8 cellular contexts compared by ENCODE assay signal in the genomic region with DNA sequence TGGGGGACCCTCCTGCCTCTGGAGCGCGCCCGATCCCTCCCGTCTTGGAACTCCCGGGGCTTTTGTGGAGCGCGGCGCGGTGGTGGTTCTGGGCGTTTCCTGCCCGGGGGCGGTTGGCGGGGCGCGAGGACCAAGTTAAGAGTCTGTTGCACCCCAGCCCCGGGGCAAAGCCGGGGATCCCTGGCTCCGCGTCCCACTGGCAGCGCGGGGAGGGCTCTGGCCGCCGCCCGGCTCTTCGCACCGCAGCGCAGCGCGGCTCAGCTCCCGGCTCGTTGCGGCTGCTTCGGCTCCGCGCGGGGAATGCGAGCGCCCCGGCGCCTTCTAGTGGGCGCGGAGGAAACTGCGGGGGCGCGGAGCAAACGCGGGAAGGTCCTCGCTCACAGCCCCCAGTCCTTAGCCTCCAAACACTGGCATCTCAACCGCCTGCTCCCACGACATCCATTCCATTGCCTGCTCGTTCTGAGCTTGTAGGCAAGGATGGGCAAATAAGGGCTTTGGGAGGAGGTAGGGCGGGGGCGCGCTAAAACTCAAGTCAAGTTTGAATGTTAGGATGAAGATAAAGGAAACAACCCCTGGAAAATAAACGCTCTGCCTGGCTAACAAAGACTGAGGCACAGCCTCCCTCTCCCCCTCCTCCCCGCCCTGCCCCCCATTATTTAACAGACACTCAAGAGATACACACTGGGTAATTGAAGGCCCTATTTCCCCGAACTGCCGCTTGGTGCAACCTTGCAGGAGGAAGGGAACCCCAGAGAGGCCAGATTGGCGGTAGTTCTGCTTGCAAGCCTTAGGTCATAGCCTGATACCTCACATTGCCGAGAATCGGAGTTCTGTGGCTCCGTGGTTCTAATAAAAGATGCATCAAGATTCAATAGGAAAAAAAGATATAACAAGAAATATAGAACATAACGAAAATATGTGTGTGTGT. TPM values are rescaled to one million over a fixed set of nuclear protein-coding genes. Genes with fewer than 3 reads are reported as not detected.
DNase-seq lines count a peak whose midpoint lies in the region; ATAC-seq and TF ChIP-seq lines count a peak whose summit lies in the region.

A gene (minus strand): TSS at position 304 of the 928 bp plus-strand sequence. CDS start 1,069 bp downstream, outside the sequence.

- H3K36me3 ChIP-seq in MG63 = no peaks in the 10 kb centered on the region
- H3K36me3 ChIP-seq in heart right ventricle = no peaks in the 10 kb centered on the region

- H3K9me3 Mint-ChIP-seq in activated naive CD8-positive, alpha-beta T cell treated with anti-CD3 and anti-CD28 coated beads, Interleukin-2, amount 10 ng/mL, durations not matched to agents 7 days and 5 days = no peaks in the 10 kb centered on the region

- H3K27me3 Mint-ChIP-seq in activated naive CD8-positive, alpha-beta T cell treated with anti-CD3 and anti-CD28 coated beads, Interleukin-2, amount 10 ng/mL, durations not matched to agents 7 days and 5 days = peaks cover 58% of the 10 kb centered on the region

- H3K4me1 Mint-ChIP-seq in activated naive CD8-positive, alpha-beta T cell treated with anti-CD3 and anti-CD28 coated beads, Interleukin-2, amount 10 ng/mL, durations not matched to agents 7 days and 5 days = peaks cover 7% of the 10 kb centered on the region

- POLR2A ChIA-PET in activated naive CD8-positive, alpha-beta T cell treated with anti-CD3 and anti-CD28 coated beads, Interleukin-2, amount 10 ng/mL, durations not matched to agents 7 days and 5 days (lab: Charles Lee) = no interaction called here

- intact Hi-C loops in heart right ventricle (cut with DNase I) = loop anchor here in 3 of 10 donors (2.0 to 5.0 kb wide), 2 partner anchors 50 to 176 kb away; a partner anchor contains a TSS

- peak; percentile 85 for DNase-seq in Daoy (ENCODE audit: low read depth)
- peak; percentile 68 for DNase-seq in MG63
- peak; percentile 88 for DNase-seq in SK-N-DZ (ENCODE audit: low spot score)
- DNase-seq in activated naive CD8-positive, alpha-beta T cell treated with anti-CD3 and anti-CD28 coated beads, Interleukin-2, amount 10 ng/mL, durations not matched to agents 7 days and 5 days = peak; percentile 84
- peak; percentile 36 to 71 for DNase-seq in heart right ventricle
- peak; percentile 35 for DNase-seq in pons (ENCODE audit: low spot score)

- WGBS in heart right ventricle, 2 donors = 3% methylated on average over 62 to 63 of the region's 63 CpGs

- peak within 1 kb of the TSS; percentile 69 for H3K4me3 ChIP-seq in MG63
- peak within 1 kb of the TSS; percentile 57 to 78 (median 65) for H3K4me3 ChIP-seq in heart right ventricle

- H3K4me1 ChIP-seq in heart right ventricle = peaks cover 0 to 24% (median 15%) of the 10 kb centered on the region in 9 donors

- H3K9me3 ChIP-seq in MG63 (no peaks in the 10 kb centered on the region), heart right ventricle (no peaks in the 10 kb centered on the region)

- no peaks in the 10 kb centered on the region for H3K36me3 Mint-ChIP-seq in activated naive CD8-positive, alpha-beta T cell treated with anti-CD3 and anti-CD28 coated beads, Interleukin-2, amount 10 ng/mL, durations not matched to agents 7 days and 5 days

- peak; percentile 82 to 94 (median 87) for TF ChIP-seq CTCF in heart right ventricle (IDR thresholded peaks at IDR 0.05)

- peak; percentile 78 for ATAC-seq in GM21737 (IDR thresholded peaks at IDR 0.05; ENCODE audit: unreplicated experiment)
- peak; percentile 79 for ATAC-seq in activated naive CD8-positive, alpha-beta T cell treated with anti-CD3 and anti-CD28 coated beads, Interleukin-2, amount 10 ng/mL, durations not matched to agents 7 days and 5 days (ENCODE audit: low read depth)
- ATAC-seq in heart right ventricle = peak; percentile 80 to 91 (median 88)
- no peak for ATAC-seq in HG03469 (IDR thresholded peaks at IDR 0.05; ENCODE audit: unreplicated experiment)

- H3K27ac Mint-ChIP-seq in activated naive CD8-positive, alpha-beta T cell treated with anti-CD3 and anti-CD28 coated beads, Interleukin-2, amount 10 ng/mL, durations not matched to agents 7 days and 5 days = no peak within 1 kb of the TSS

- H3K27me3 ChIP-seq in MG63 = no peaks in the 10 kb centered on the region
- H3K27me3 ChIP-seq in heart right ventricle = peaks cover 6 to 85% (median 55%) of the 10 kb centered on the region in 7 donors

- H3K4me3 Mint-ChIP-seq in activated naive CD8-positive, alpha-beta T cell treated with anti-CD3 and anti-CD28 coated beads, Interleukin-2, amount 10 ng/mL, durations not matched to agents 7 days and 5 days = peak within 1 kb of the TSS; percentile 78

- peak within 1 kb of the TSS in 5 of 10 donors; percentile 13 to 49 (median 28) for H3K27ac ChIP-seq in heart right ventricle

RNA-seq across cellular contexts. Expression of the gene that starts here (rescaled TPM):
- total RNA-seq in Daoy (2014; rRNA removed; shearing (Covaris generic)) = 36.5 and 60.9 TPM in 2 replicates
- total RNA-seq in MG63 (2014; rRNA removed; shearing (Covaris generic); ENCODE audit: low replicate concordance) = 8.9 and 13.9 TPM in 2 replicates
- polyA plus RNA-seq in SK-N-DZ (2014; cell fraction: cytosol; rRNA removed) = 47.9 and 73.7 TPM in 2 replicates
- polyA plus RNA-seq in SK-N-DZ (2014; cell fraction: nucleus; rRNA removed) = 154 and 191 TPM in 2 replicates
- total RNA-seq in activated naive CD8-positive, alpha-beta T cell treated with anti-CD3 and anti-CD28 coated beads, Interleukin-2, amount 10 ng/mL, durations not matched to agents 7 days and 5 days = under 1 TPM; 0.65 to 0.80 TPM
- total RNA-seq in heart right ventricle = 1 to 10 TPM; 2.0 to 9.3 (median 5.5) TPM
- polyA plus RNA-seq in heart right ventricle = 1 to 10 TPM; 2.4 to 5.3 TPM

Comparison
In these comparisons a context has a peak if more than half of its experiments do, and no peak if none do; other contexts are left out.
1. Peak in DNase-seq and ATAC-seq in activated naive CD8-positive, alpha-beta T cell treated with anti-CD3 and anti-CD28 coated beads, Interleukin-2, amount 10 ng/mL, durations not matched to agents 7 days and 5 days; RNA of the gene not detected or under 1 TPM.
2. DNase-seq: peak in every context shown above with its lines; median percentile 88 in SK-N-DZ; 85 in Daoy; 84 in activated naive CD8-positive, alpha-beta T cell treated with anti-CD3 and anti-CD28 coated beads, Interleukin-2, amount 10 ng/mL, durations not matched to agents 7 days and 5 days; 68 in MG63; 54 in heart right ventricle; 35 in pons.